Comparison of ENCODE assay signal across 21 cellular contexts in the genomic region with DNA sequence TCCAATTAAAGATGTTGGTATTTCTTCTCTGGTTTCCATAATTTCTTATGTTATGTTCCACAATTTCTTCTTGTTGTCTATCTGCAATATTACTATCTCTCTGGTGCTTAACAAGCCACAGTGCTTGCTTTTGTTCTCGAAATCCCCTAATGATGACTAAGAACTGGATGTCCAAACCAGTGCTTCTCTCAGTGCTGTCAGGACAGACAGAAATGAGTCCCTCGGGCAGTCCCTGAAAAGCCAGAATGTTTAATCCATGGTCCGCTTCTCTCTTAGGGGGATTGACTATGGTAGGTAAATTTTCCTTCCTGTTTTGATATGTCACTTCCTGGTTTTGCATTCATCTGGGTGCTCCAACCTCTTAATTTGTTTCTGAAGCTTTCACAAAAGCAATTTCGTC.
DNase-seq lines count a peak whose midpoint lies in the region; ATAC-seq lines count a peak whose summit lies in the region.
"Had no signal": no experiment of that assay in that cellular context is flagged by ENCODE, and none has a peak within 500 bp of the region (broad histone marks: within the 10 kb centered on the region; RNA-seq: fewer than 3 reads in every experiment).

No MANE protein-coding gene starts in this region.

- DNase-seq in NCI-H2227 (lab: John Stamatoyannopoulos, UW; ENCODE audit: unreplicated experiment) = no peak
- no peak for DNase-seq in NCI-H2171 treated with DMSO at 0.1 percent for 48 hours (lab: John Stamatoyannopoulos, UW)
- DNase-seq in NCI-H526 (lab: John Stamatoyannopoulos, UW) = no peak
- DNase-seq: activated CD4-positive, alpha-beta T cell treated with anti-CD3 and anti-CD28 coated beads, Interleukin-2, amount 50 U/mL, for 1 hour; activated naive CD8-positive, alpha-beta T cell treated with anti-CD3 and anti-CD28 coated beads, Interleukin-2, amount 50 U/mL, for 24 hours; BE2C; effector memory CD4-positive, alpha-beta T cell; Kasumi-1; left lung; NCI-H146; NCI-H345; stimulated activated CD4-positive, alpha-beta T cell treated with anti-CD3 and anti-CD28 coated beads, Interleukin-4, amount 100 ng/mL, for 4 hours had no signal

- no peak overlapping the region for H3K4me3 ChIP-seq in neuron (ENCODE audit: low read length)
- H3K4me3 ChIP-seq: cardiac muscle cell, left lung, SJSA1, skin epidermis, thoracic aorta had no signal

- no peaks in the 10 kb centered on the region for H3K36me3 ChIP-seq in neuron (ENCODE audit: insufficient read depth, low read length)
- H3K36me3 ChIP-seq: cardiac muscle cell, left lung, SJSA1, thoracic aorta had no signal

- peak; percentile 69 for ATAC-seq in GM19035 (IDR thresholded peaks at IDR 0.05; ENCODE audit: unreplicated experiment)
- peak; percentile 83 for ATAC-seq in HG02870 (IDR thresholded peaks at IDR 0.05; ENCODE audit: unreplicated experiment)
- ATAC-seq in HG03460 (IDR thresholded peaks at IDR 0.05; ENCODE audit: unreplicated experiment) = peak; percentile 81
- ATAC-seq: activated naive CD8-positive, alpha-beta T cell treated with anti-CD3 and anti-CD28 coated beads, Interleukin-2, amount 50 U/mL, for 24 hours; left lung had no signal

- H3K9me3 ChIP-seq in neuron (ENCODE audit: low read length) = no peaks in the 10 kb centered on the region
- H3K9me3 ChIP-seq: BE2C, left lung, SJSA1, thoracic aorta had no signal

- H3K27me3 ChIP-seq in neuron (ENCODE audit: insufficient read depth, low read length) = no peaks in the 10 kb centered on the region
- H3K27me3 ChIP-seq: BE2C, cardiac muscle cell, left lung, SJSA1 had no signal

- peak overlapping the region; percentile 68 for H2AFZ ChIP-seq in neuron (ENCODE audit: low read depth, low read length)
- H2AFZ ChIP-seq: parathyroid adenoma had no signal

- H3K4me1 ChIP-seq in neuron (ENCODE audit: insufficient read depth, low read length) = peaks cover 14% of the 10 kb centered on the region
- H3K4me1 ChIP-seq: BE2C, left lung, parathyroid adenoma, SJSA1 had no signal
